9 cellular contexts compared by ENCODE assay signal in genomic region chr10:124043310-124044142, GRCh38. TPM values are rescaled to one million over a fixed set of nuclear protein-coding genes. Genes with fewer than 3 reads are reported as not detected.
A peak's percentile ranks its signal among the peaks of the same experiment; 100 is the strongest.
DNase-seq lines count a peak whose midpoint lies in the region; ATAC-seq and TF ChIP-seq lines count a peak whose summit lies in the region.
"Had no signal": no experiment of that assay in that cellular context is flagged by ENCODE, and none has a peak within 500 bp of the region (broad histone marks: within the 10 kb centered on the region; RNA-seq: fewer than 3 reads in every experiment).

No MANE protein-coding gene starts in this region.

- ATAC-seq in GM18505 (IDR thresholded peaks at IDR 0.05; ENCODE audit: unreplicated experiment) (peak; percentile 79), HCT116 (0 out of 2 replicates have a peak, but pooled peaks have one; percentile 20), left lung (peak; percentile 48), SK-N-SH treated with all-trans-retinoic acid at 6 μM for 48 hours (no peak)

- H3K4me3 ChIP-seq in HCT116 (replicated peaks in 1 of 2; ENCODE audit: low read depth in 1 of 2, low read length in 2 of 2) (no peak overlapping the region), NB4 (ENCODE audit: low read depth, low read length) (no peak overlapping the region), left lung (no peak overlapping the region)

- H3K9me3 ChIP-seq in HCT116 (ENCODE audit: control insufficient read depth in 1 of 2, insufficient read depth in 1 of 2, low read depth in 1 of 2, low read length in 2 of 2) (no peaks in the 10 kb centered on the region), left lung (no peaks in the 10 kb centered on the region)

- TF ChIP-seq CTCF in HCT116 (IDR thresholded peaks at IDR 0.05 in 2 of 3, conservative IDR thresholded peaks at IDR 0.05 in 1 of 3; ENCODE audit: borderline replicate concordance in 1 of 3, insufficient read depth in 1 of 3, low read depth in 2 of 3, low read length in 2 of 3) (no peak), NB4 (IDR thresholded peaks at IDR 0.05; ENCODE audit: low read depth, low read length) (no peak), left lung (IDR thresholded peaks at IDR 0.05) (no peak)

- POLR2A ChIA-PET in HCT116 (lab: Charles Lee), result interaction anchor here (1.5 kb wide), 1 partner anchor 8 kb away, joined by 3 read pairs; no protein-coding TSS in a partner anchor

- no peak for TF ChIP-seq POLR2A in GM18505 (IDR thresholded peaks at IDR 0.05; ENCODE audit: borderline replicate concordance, extremely low read depth, insufficient read depth, insufficient read length)
- TF ChIP-seq POLR2A in HCT116 (IDR thresholded peaks at IDR 0.05; ENCODE audit: borderline replicate concordance, extremely low read depth, insufficient read depth, insufficient read length), result no peak
- no peak for TF ChIP-seq POLR2A in NB4 (IDR thresholded peaks at IDR 0.05; ENCODE audit: extremely low read depth, insufficient read length)

- H3K4me2 ChIP-seq in HCT116 (ENCODE audit: low read length), result no peak overlapping the region

- H3K27ac ChIP-seq in HCT116 (ENCODE audit: low read depth, low read length) (no peak overlapping the region), left lung (no peak overlapping the region)

- RAD21 ChIA-PET in HCT116 (lab: Charles Lee; ENCODE audit: low non-redundant PET in 1 of 2, low total read pairs in 2 of 2, uncharacterized antibody in 2 of 2, unreplicated experiment in 2 of 2), result no interaction called here

- H3K36me3 ChIP-seq in HCT116 (ENCODE audit: control insufficient read depth in 1 of 2, insufficient read depth in 2 of 2, low read length in 2 of 2) (peaks cover 20 to 23% of the 10 kb centered on the region in 2 experiments; a peak in 3 of 4 replicates), left lung (peaks cover 0 to 51% of the 10 kb centered on the region in 2 donors)

- intact Hi-C loops in HCT116 (cut with micrococcal nuclease) (no loop called here), left lung (cut with DNase I) (no loop called here)

- no peaks in the 10 kb centered on the region for H3K9me2 ChIP-seq in HCT116 (ENCODE audit: insufficient read depth)

- H3K79me2 ChIP-seq in HCT116 (ENCODE audit: insufficient read depth, low read length), result peaks cover 7% of the 10 kb centered on the region; the same call in 1 of the 2 replicates

- CTCF ChIA-PET in HCT116 (lab: Charles Lee), result no interaction called here

- no peaks in the 10 kb centered on the region for H3K27me3 ChIP-seq in HCT116 (ENCODE audit: insufficient read depth, low read length)
- H3K27me3 ChIP-seq in left lung, result no peaks in the 10 kb centered on the region

- no peak for TF ChIP-seq RAD21 in HCT116 (IDR thresholded peaks at IDR 0.05; ENCODE audit: low read depth)

- H3K9ac ChIP-seq in HCT116 (ENCODE audit: low read length), result no peak overlapping the region

- DNase-seq in HCT116 (ENCODE audit: low read depth, low spot score), result no peak
- DNase-seq in NB4 (ENCODE audit: low read depth), result peak; percentile 45
- DNase-seq in left lung, result no peak
- no peak for DNase-seq in NCI-H2196 treated with DMSO at 0.1 percent for 48 hours (lab: John Stamatoyannopoulos, UW; ENCODE audit: unreplicated experiment)
- DNase-seq in OCI-M1 (lab: John Stamatoyannopoulos, UW), result no peak
- DNase-seq in NCI-H1930 (lab: John Stamatoyannopoulos, UW), result no peak
- DNase-seq: caudate nucleus had no signal

- no peaks in the 10 kb centered on the region for H4K20me1 ChIP-seq in HCT116 (ENCODE audit: insufficient read depth)

- no TSS peak for BruUV-seq in HCT116 (replicated peaks; lab: Mats Ljungman, UMichigan)

- no peak overlapping the region for H2AFZ ChIP-seq in HCT116 (ENCODE audit: low read depth, low read length, poor library complexity, severe bottlenecking)

- H3K4me1 ChIP-seq in HCT116 (ENCODE audit: control insufficient read depth in 1 of 2, insufficient read depth in 2 of 2, low read length in 2 of 2) (no peaks in the 10 kb centered on the region), left lung (peaks cover 0 to 58% of the 10 kb centered on the region in 2 donors)

TF ChIP-seq in HCT116, 20 proteins besides CTCF, POLR2A, EP300 and RAD21:
- TF ChIP-seq ZFX (IDR thresholded peaks at IDR 0.05) (no peak), JUND (IDR thresholded peaks at IDR 0.05) (no peak), ZNF274 (IDR thresholded peaks at IDR 0.05; ENCODE audit: low read depth, low read length) (no peak), TCF7L2 (IDR thresholded peaks at IDR 0.05; ENCODE audit: borderline replicate concordance, extremely low read depth, insufficient read depth, insufficient read length) (no peak)

TF ChIP-seq in SK-N-SH treated with all-trans-retinoic acid at 6 μM for 48 hours, 23 proteins besides CTCF, POLR2A, EP300 and RAD21:
- TF ChIP-seq OSR1 (CRISPR knock-in tag; IDR thresholded peaks at IDR 0.05) (no peak), ISL1 (CRISPR knock-in tag; IDR thresholded peaks at IDR 0.05) (no peak), TOX (CRISPR knock-in tag; IDR thresholded peaks at IDR 0.05; ENCODE audit: borderline replicate concordance) (no peak), ZNF8 (CRISPR knock-in tag; IDR thresholded peaks at IDR 0.05) (no peak), CSDC2 (CRISPR knock-in tag; IDR thresholded peaks at IDR 0.05) (no peak), ZFP3 (CRISPR knock-in tag; IDR thresholded peaks at IDR 0.05) (no peak), ZNF70 (CRISPR knock-in tag; IDR thresholded peaks at IDR 0.05) (no peak), ZC3H10 (CRISPR knock-in tag; IDR thresholded peaks at IDR 0.05) (no peak), PATZ1 (CRISPR knock-in tag; IDR thresholded peaks at IDR 0.05; ENCODE audit: borderline replicate concordance) (no peak), ZFP30 (CRISPR knock-in tag; IDR thresholded peaks at IDR 0.05) (no peak)
- TF ChIP-seq, protein P1, sequence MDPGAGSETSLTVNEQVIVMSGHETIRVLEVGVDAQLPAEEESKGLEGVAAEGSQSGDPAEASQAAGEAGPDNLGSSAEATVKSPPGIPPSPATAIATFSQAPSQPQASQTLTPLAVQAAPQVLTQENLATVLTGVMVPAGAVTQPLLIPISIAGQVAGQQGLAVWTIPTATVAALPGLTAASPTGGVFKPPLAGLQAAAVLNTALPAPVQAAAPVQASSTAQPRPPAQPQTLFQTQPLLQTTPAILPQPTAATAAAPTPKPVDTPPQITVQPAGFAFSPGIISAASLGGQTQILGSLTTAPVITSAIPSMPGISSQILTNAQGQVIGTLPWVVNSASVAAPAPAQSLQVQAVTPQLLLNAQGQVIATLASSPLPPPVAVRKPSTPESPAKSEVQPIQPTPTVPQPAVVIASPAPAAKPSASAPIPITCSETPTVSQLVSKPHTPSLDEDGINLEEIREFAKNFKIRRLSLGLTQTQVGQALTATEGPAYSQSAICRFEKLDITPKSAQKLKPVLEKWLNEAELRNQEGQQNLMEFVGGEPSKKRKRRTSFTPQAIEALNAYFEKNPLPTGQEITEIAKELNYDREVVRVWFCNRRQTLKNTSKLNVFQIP (CRISPR knock-in tag; IDR thresholded peaks at IDR 0.05; ENCODE audit: borderline replicate concordance, low read depth), result no peak
- TF ChIP-seq, protein P2, sequence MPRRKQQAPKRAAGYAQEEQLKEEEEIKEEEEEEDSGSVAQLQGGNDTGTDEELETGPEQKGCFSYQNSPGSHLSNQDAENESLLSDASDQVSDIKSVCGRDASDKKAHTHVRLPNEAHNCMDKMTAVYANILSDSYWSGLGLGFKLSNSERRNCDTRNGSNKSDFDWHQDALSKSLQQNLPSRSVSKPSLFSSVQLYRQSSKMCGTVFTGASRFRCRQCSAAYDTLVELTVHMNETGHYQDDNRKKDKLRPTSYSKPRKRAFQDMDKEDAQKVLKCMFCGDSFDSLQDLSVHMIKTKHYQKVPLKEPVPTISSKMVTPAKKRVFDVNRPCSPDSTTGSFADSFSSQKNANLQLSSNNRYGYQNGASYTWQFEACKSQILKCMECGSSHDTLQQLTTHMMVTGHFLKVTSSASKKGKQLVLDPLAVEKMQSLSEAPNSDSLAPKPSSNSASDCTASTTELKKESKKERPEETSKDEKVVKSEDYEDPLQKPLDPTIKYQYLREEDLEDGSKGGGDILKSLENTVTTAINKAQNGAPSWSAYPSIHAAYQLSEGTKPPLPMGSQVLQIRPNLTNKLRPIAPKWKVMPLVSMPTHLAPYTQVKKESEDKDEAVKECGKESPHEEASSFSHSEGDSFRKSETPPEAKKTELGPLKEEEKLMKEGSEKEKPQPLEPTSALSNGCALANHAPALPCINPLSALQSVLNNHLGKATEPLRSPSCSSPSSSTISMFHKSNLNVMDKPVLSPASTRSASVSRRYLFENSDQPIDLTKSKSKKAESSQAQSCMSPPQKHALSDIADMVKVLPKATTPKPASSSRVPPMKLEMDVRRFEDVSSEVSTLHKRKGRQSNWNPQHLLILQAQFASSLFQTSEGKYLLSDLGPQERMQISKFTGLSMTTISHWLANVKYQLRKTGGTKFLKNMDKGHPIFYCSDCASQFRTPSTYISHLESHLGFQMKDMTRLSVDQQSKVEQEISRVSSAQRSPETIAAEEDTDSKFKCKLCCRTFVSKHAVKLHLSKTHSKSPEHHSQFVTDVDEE (CRISPR knock-in tag; IDR thresholded peaks at IDR 0.05), result no peak
TF ChIP-seq in SK-N-SH treated with all-trans-retinoic acid at 6 μM for 48 hours: peak in this region for 0.

RNA-seq across cellular contexts. Expression of gene CHST15, which starts 49.9 kb away (rescaled TPM):
- total RNA-seq in HCT116 (2021; ENCODE audit: unreplicated experiment) (47.2 TPM), left lung (10 to 100 TPM; 30.3 to 53.3 TPM)
- polyA plus RNA-seq in HCT116 (2012), result 24.7 and 28.6 TPM in 2 replicates
